9 cellular contexts compared by ENCODE assay signal in the genomic region with DNA sequence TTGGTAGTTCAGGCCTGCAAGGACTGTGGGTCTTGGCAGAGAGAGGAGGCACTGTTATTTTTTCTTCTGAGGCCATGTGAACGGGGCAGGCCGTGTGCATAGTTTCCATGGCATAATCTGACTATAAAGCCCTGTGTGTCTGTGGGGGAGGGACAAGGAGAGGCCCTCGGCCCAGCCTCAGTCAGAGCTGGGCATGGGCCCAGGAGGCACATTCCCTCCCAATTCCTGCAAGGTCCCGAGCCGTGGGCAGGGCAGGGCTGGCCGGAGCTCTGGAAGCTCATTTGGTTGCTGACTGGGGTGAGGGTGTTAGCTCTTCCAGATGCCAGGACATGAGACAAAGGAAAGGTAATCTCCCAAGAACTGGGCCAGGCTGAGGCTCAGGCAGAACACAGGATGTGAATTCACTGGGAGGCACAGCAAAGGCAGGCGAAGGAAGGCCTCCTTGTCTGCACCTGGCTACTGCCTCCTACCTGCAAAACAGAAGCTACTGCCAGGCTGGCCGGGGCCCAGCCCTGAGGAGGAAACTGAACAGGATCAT.
DNase-seq lines count a peak whose midpoint lies in the region; ATAC-seq and TF ChIP-seq lines count a peak whose summit lies in the region.
"Had no signal": no experiment of that assay in that cellular context is flagged by ENCODE, and none has a peak within 500 bp of the region (broad histone marks: within the 10 kb centered on the region; RNA-seq: fewer than 3 reads in every experiment).

No MANE protein-coding gene starts in this region.

- no peaks in the 10 kb centered on the region for H3K9me3 Mint-ChIP-seq in activated naive CD4-positive, alpha-beta T cell treated with anti-CD3 and anti-CD28 coated beads, Interleukin-2, amount 10 ng/mL, durations not matched to agents 7 days and 5 days

- peak overlapping the region; percentile 34 for H3K27ac ChIP-seq in muscle layer of duodenum (ENCODE audit: low read length)
- no peak overlapping the region for H3K27ac ChIP-seq in effector memory CD4-positive, alpha-beta T cell (ENCODE audit: insufficient read depth, low read length, poor library complexity, severe bottlenecking)

- H3K27me3 ChIP-seq in muscle layer of duodenum (ENCODE audit: low read depth, low read length) = no peaks in the 10 kb centered on the region
- H3K27me3 ChIP-seq in effector memory CD4-positive, alpha-beta T cell (replicated peaks; ENCODE audit: control insufficient read depth, insufficient read depth, low read length, poor library complexity, severe bottlenecking) = no peaks in the 10 kb centered on the region

- H3K9me3 ChIP-seq in muscle layer of duodenum (ENCODE audit: control insufficient read depth in 1 of 2, low read length in 2 of 2) = no peaks in the 10 kb centered on the region
- H3K9me3 ChIP-seq in effector memory CD4-positive, alpha-beta T cell (ENCODE audit: control insufficient read depth, low read length) = no peaks in the 10 kb centered on the region

- TF ChIP-seq CTCF in fibroblast of pulmonary artery (IDR thresholded peaks at IDR 0.05; ENCODE audit: low read length, missing control alignments) = no peak
- TF ChIP-seq CTCF in GM13976 (IDR thresholded peaks at IDR 0.05; ENCODE audit: borderline replicate concordance, control extremely low read depth, extremely low read depth, insufficient read depth, missing control alignments) = no peak

- in situ Hi-C loops in GM13976 (cut with MboI; ENCODE audit: low sequenced_read_pairs, unreplicated experiment) = no loop called here

- no peak for DNase-seq in activated naive CD4-positive, alpha-beta T cell treated with anti-CD3 and anti-CD28 coated beads, Interleukin-2, amount 10 ng/mL, durations not matched to agents 7 days and 5 days
- DNase-seq in activated naive CD4-positive, alpha-beta T cell treated with Interleukin-2 at 50 U/mL for 16 hours = no peak
- DNase-seq in fibroblast of pulmonary artery (ENCODE audit: low read depth) (peak; percentile 84), NCI-H2227 (lab: John Stamatoyannopoulos, UW; ENCODE audit: unreplicated experiment) (no peak), GM13976 (ENCODE audit: low spot score) (no peak)
- no peak for DNase-seq in effector memory CD4-positive, alpha-beta T cell
- DNase-seq: SHP77 treated with DMSO at 0.1 percent for 48 hours had no signal

- H3K4me1 ChIP-seq in muscle layer of duodenum (ENCODE audit: control insufficient read depth in 1 of 2, insufficient read depth in 2 of 2, low read length in 2 of 2) = peaks cover 3 to 23% of the 10 kb centered on the region in 2 donors
- H3K4me1 ChIP-seq in effector memory CD4-positive, alpha-beta T cell (ENCODE audit: control insufficient read depth, insufficient read depth, low read length, poor library complexity, severe bottlenecking) = no peaks in the 10 kb centered on the region

- ATAC-seq in GM19395 (IDR thresholded peaks at IDR 0.05; ENCODE audit: unreplicated experiment) = no peak

- peaks cover 11% of the 10 kb centered on the region for H3K4me1 Mint-ChIP-seq in activated naive CD4-positive, alpha-beta T cell treated with anti-CD3 and anti-CD28 coated beads, Interleukin-2, amount 10 ng/mL, durations not matched to agents 7 days and 5 days

- no peaks in the 10 kb centered on the region for H3K36me3 ChIP-seq in muscle layer of duodenum (ENCODE audit: control insufficient read depth in 1 of 2, insufficient read depth in 2 of 2, low read length in 2 of 2)
- no peaks in the 10 kb centered on the region for H3K36me3 ChIP-seq in effector memory CD4-positive, alpha-beta T cell (ENCODE audit: control insufficient read depth, insufficient read depth, low read length)

- H3K4me3 ChIP-seq in fibroblast of pulmonary artery (replicated peaks; ENCODE audit: low read depth, low read length) (no peak overlapping the region), muscle layer of duodenum (ENCODE audit: low read depth in 1 of 2, low read length in 2 of 2) (peak overlapping the region in 1 of 2 donors; percentile 14)
- no peak overlapping the region for H3K4me3 ChIP-seq in effector memory CD4-positive, alpha-beta T cell (ENCODE audit: insufficient read depth, low read depth, low read length, poor library complexity, severe bottlenecking)

- peaks cover 22% of the 10 kb centered on the region for H3K27me3 Mint-ChIP-seq in activated naive CD4-positive, alpha-beta T cell treated with anti-CD3 and anti-CD28 coated beads, Interleukin-2, amount 10 ng/mL, durations not matched to agents 7 days and 5 days

- no peak overlapping the region for H3K4me3 Mint-ChIP-seq in activated naive CD4-positive, alpha-beta T cell treated with anti-CD3 and anti-CD28 coated beads, Interleukin-2, amount 10 ng/mL, durations not matched to agents 7 days and 5 days

- H3K27ac Mint-ChIP-seq in activated naive CD4-positive, alpha-beta T cell treated with anti-CD3 and anti-CD28 coated beads, Interleukin-2, amount 10 ng/mL, durations not matched to agents 7 days and 5 days = peak overlapping the region; percentile 46

- no peaks in the 10 kb centered on the region for H3K36me3 Mint-ChIP-seq in activated naive CD4-positive, alpha-beta T cell treated with anti-CD3 and anti-CD28 coated beads, Interleukin-2, amount 10 ng/mL, durations not matched to agents 7 days and 5 days

- CTCF ChIA-PET in activated naive CD4-positive, alpha-beta T cell treated with anti-CD3 and anti-CD28 coated beads, Interleukin-2, amount 10 ng/mL, durations not matched to agents 7 days and 5 days (lab: Charles Lee) = interaction anchor here (1.1 kb wide), 1 partner anchor 77 kb away, joined by 3 read pairs; no protein-coding TSS in a partner anchor
